ENCODE assay signal across 17 cellular contexts in the genomic region with DNA sequence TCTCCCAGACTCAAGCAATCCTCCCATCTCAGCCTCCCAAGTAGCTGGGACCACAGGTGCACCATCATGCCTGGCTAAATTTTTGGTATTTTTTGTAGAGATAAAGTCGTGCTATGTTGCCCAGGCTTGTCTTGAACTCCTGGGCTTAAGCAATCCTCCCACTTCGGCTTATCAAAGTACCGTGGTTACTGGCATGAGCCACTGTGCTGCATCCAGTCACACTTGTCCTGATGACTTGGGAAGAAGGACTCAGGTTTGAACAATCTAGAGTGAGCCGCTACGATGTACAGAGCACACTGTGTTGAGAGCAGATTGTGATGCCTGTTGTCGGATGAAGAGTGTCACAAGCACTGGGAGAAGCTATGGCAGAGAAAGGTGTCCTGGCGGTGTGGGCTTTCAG.
"Had no signal": no experiment of that assay in that cellular context is flagged by ENCODE, and none has a peak within 500 bp of the region (broad histone marks: within the 10 kb centered on the region; RNA-seq: fewer than 3 reads in every experiment).

No MANE protein-coding gene starts in this region.

- H3K4me3 ChIP-seq: transverse colon had no signal

- ATAC-seq: activated CD4-positive, alpha-beta T cell treated with anti-CD3 and anti-CD28 coated beads for 36 hours; activated T-helper 17 cell treated with anti-CD3 and anti-CD28 coated beads, Interleukin-2, amount 50 U/mL, for 72 hours; stimulated activated naive B cell treated with anti-CD40 and anti-IgM and Interleukin-4, amounts not matched to agents 10 μg/mL and 1 μg/mL and 100 μg/mL, for 72 hours had no signal

- H3K27ac ChIP-seq: transverse colon had no signal

- H3K9me3 ChIP-seq: transverse colon had no signal

- H3K36me3 ChIP-seq: transverse colon had no signal

- H3K4me1 ChIP-seq: transverse colon had no signal

- FAIRE-seq: keratinocyte had no signal

- DNase-seq: activated CD4-positive, alpha-beta T cell treated with anti-CD3 and anti-CD28 coated beads for 36 hours; activated CD4-positive, alpha-beta T cell treated with anti-CD3 and anti-CD28 coated beads, Interleukin-2, amount 50 U/mL, for 48 hours; activated naive CD4-positive, alpha-beta T cell treated with Interleukin-2 at 50 U/mL for 16 hours; activated naive CD8-positive, alpha-beta T cell treated with anti-CD3 and anti-CD28 coated beads, Interleukin-2, amount 10 ng/mL, durations not matched to agents 7 days and 5 days; activated T-cell treated with anti-CD3 and anti-CD28 coated beads, Interleukin-2, amount 50 U/mL, for 1 hour; amygdala; cortex of kidney; foreskin fibroblast; naive thymus-derived CD4-positive, alpha-beta T cell; retina; stimulated activated CD4-positive, alpha-beta T cell treated with anti-CD3 and anti-CD28 coated beads, Interleukin-2, amount 100 ng/mL, for 48 hours; stimulated activated CD8-positive, alpha-beta memory T cell treated with anti-CD3 and anti-CD28 coated beads, Interleukin-4, amount 100 ng/mL, for 48 hours; stimulated activated naive B cell treated with anti-CD40 and anti-IgM and Interleukin-4, amounts not matched to agents 10 μg/mL and 1 μg/mL and 100 μg/mL, for 72 hours; T-helper 9 cell; transverse colon had no signal
